In genomic region chr19:29811125-29812079, GRCh38 we compare ENCODE assay signal across 8 cellular contexts. TPM values are rescaled to one million over a fixed set of nuclear protein-coding genes. Genes with fewer than 3 reads are reported as not detected.
DNase-seq lines count a peak whose midpoint lies in the region; ATAC-seq and TF ChIP-seq lines count a peak whose summit lies in the region.

Gene CCNE1 (plus strand): TSS chr19:29811991. CDS start chr19:29812556, 565 bp downstream.

- no peaks in the 10 kb centered on the region; the same call in 1 of the 2 replicates for H4K20me1 ChIP-seq in GM23338 (replicated peaks; ENCODE audit: insufficient read depth)

- TF ChIP-seq CTCF in GM23338 (conservative IDR thresholded peaks at IDR 0.05; ENCODE audit: low read depth in 2 of 2) (no peak), LNCaP clone FGC (IDR thresholded peaks at IDR 0.05; ENCODE audit: control insufficient read depth, extremely low read depth, insufficient read depth) (no peak), foreskin keratinocyte (conservative IDR thresholded peaks at IDR 0.05) (no peak)

- H3K36me3 Mint-ChIP-seq in GM23338 (ENCODE audit: low read depth), result peaks cover 12% of the 10 kb centered on the region

- H3K27ac Mint-ChIP-seq in GM23338, result peak within 1 kb of the TSS; percentile 84; the same call in 1 of the 2 replicates

- ATAC-seq in GM23338 (peak; percentile 85), foreskin keratinocyte (peak; percentile 89)

- 0 out of 2 replicates have a peak, but pooled peaks cover 3% of the 10 kb centered on the region for H3K36me3 ChIP-seq in GM23338 (ENCODE audit: insufficient read depth)
- peaks cover 5% of the 10 kb centered on the region for H3K36me3 ChIP-seq in neuron (ENCODE audit: insufficient read depth, low read length)
- no peaks in the 10 kb centered on the region for H3K36me3 ChIP-seq in stomach smooth muscle (ENCODE audit: control insufficient read depth in 2 of 2, insufficient read depth in 2 of 2, low read length in 2 of 2)

- no peaks in the 10 kb centered on the region for H3K9me2 ChIP-seq in GM23338 (ENCODE audit: insufficient read depth)

- no peaks in the 10 kb centered on the region; the same call in 2 of the 3 replicates for H3K9me3 Mint-ChIP-seq in GM23338

- H3K27me3 ChIP-seq in GM23338 (ENCODE audit: insufficient read depth), result no peaks in the 10 kb centered on the region
- no peaks in the 10 kb centered on the region for H3K27me3 ChIP-seq in foreskin keratinocyte
- H3K27me3 ChIP-seq in neuron (ENCODE audit: insufficient read depth, low read length), result no peaks in the 10 kb centered on the region
- no peaks in the 10 kb centered on the region for H3K27me3 ChIP-seq in stomach smooth muscle (ENCODE audit: control insufficient read depth in 1 of 2, insufficient read depth in 2 of 2, low read length in 2 of 2)

- H3K4me3 ChIP-seq in GM23338 (peak within 1 kb of the TSS; percentile 67), LNCaP clone FGC (ENCODE audit: low read depth, low read length) (peak within 1 kb of the TSS; percentile 56), neuron (ENCODE audit: low read length) (peak within 1 kb of the TSS; percentile 50), stomach smooth muscle (ENCODE audit: low read length in 2 of 2) (peak within 1 kb of the TSS; percentile 31 to 69)

- DNase-seq in ELF-1 (ENCODE audit: low read depth, low spot score) (peak; percentile 66), GM23338 (ENCODE audit: low spot score) (peak; percentile 85), LNCaP clone FGC (ENCODE audit: low read depth) (no peak), SIG-M5 treated with dmso at 0.1 percent for 504 hours (lab: John Stamatoyannopoulos, UW; ENCODE audit: unreplicated experiment) (peak; percentile 87), activated gamma-delta T cell (lab: John Stamatoyannopoulos, UW) (peak; percentile 93), foreskin keratinocyte (peak in 1 of 2 donors; percentile 49)

- H3K27me3 Mint-ChIP-seq in GM23338 (ENCODE audit: insufficient read depth, low read depth, poor library complexity), result peaks cover 9% of the 10 kb centered on the region

- peak within 1 kb of the TSS; percentile 91 for H2AFZ ChIP-seq in GM23338
- H2AFZ ChIP-seq in neuron (ENCODE audit: low read depth, low read length), result peak within 1 kb of the TSS; percentile 31

- no peaks in the 10 kb centered on the region for H3K79me2 ChIP-seq in GM23338 (replicated peaks; ENCODE audit: insufficient read depth)

- peak within 1 kb of the TSS; percentile 28 to 42 for H3K9ac ChIP-seq in stomach smooth muscle (ENCODE audit: low read length in 2 of 2)

- H3K4me3 Mint-ChIP-seq in GM23338, result peak within 1 kb of the TSS; percentile 90

- peak within 1 kb of the TSS; percentile 77 for H3K4me2 ChIP-seq in GM23338

- H3K9me3 ChIP-seq in neuron (ENCODE audit: low read length) (no peaks in the 10 kb centered on the region), stomach smooth muscle (ENCODE audit: control insufficient read depth in 2 of 2, low read length in 2 of 2) (no peaks in the 10 kb centered on the region)

- H3K4me1 Mint-ChIP-seq in GM23338, result peaks cover 10% of the 10 kb centered on the region

- no peaks in the 10 kb centered on the region for H3K4me1 ChIP-seq in GM23338 (ENCODE audit: insufficient read depth)
- H3K4me1 ChIP-seq in foreskin keratinocyte, result no peaks in the 10 kb centered on the region
- H3K4me1 ChIP-seq in neuron (ENCODE audit: insufficient read depth, low read length), result peaks cover 7% of the 10 kb centered on the region
- peaks cover 10% of the 10 kb centered on the region for H3K4me1 ChIP-seq in stomach smooth muscle (ENCODE audit: control insufficient read depth, insufficient read depth, low read length)

- H3K27ac ChIP-seq in GM23338 (ENCODE audit: low read depth) (0 out of 2 replicates have a peak within 1 kb of the TSS, but pooled peaks have one; percentile 14), foreskin keratinocyte (peak within 1 kb of the TSS; percentile 42), stomach smooth muscle (ENCODE audit: low read length) (no peak within 1 kb of the TSS)

- H3F3A ChIP-seq in GM23338 (replicated peaks; ENCODE audit: low read depth), result 0 out of 2 replicates have a peak, but pooled peaks cover 5% of the 10 kb centered on the region

TF ChIP-seq in GM23338, 12 proteins besides CTCF, POLR2A, EP300 and RAD21:
- TF ChIP-seq NANOG (IDR thresholded peaks at IDR 0.05; ENCODE audit: borderline replicate concordance) (no peak), POLR2AphosphoS5 (IDR thresholded peaks at IDR 0.05; ENCODE audit: low read depth) (no peak; the same call in 1 of the 2 replicates), JUNB (IDR thresholded peaks at IDR 0.05; ENCODE audit: unreplicated experiment) (no peak), STAT1 (IDR thresholded peaks at IDR 0.05; ENCODE audit: unreplicated experiment) (no peak), EZH2phosphoT487 (IDR thresholded peaks at IDR 0.05; ENCODE audit: unreplicated experiment) (no peak), REST (IDR thresholded peaks at IDR 0.05; ENCODE audit: unreplicated experiment) (no peak), ZNF331 (CRISPR knock-in tag; IDR thresholded peaks at IDR 0.05; ENCODE audit: low read depth) (no peak)

RNA-seq across cellular contexts. Expression of gene CCNE1, which starts in this region (rescaled TPM):
- total RNA-seq in GM23338 (2014; rRNA removed; shearing (Covaris generic)), result 38.3 and 52.8 TPM in 2 replicates
- polyA plus RNA-seq in GM23338 (2016; fragmentation: Nextera tagmentation; extraction: Ambion mirVana) (26.1 and 31.3 TPM in 2 replicates), foreskin keratinocyte (11.3 and 11.6 TPM in 2 replicates)
- total RNA-seq in foreskin keratinocyte, result 11.9 and 13.3 TPM in 2 replicates
